Comparison of ENCODE assay signal across 22 cellular contexts in genomic region chr6:7559651-7560385, GRCh38. TPM values are rescaled to one million over a fixed set of nuclear protein-coding genes. Genes with fewer than 3 reads are reported as not detected.
A peak's percentile ranks its signal among the peaks of the same experiment; 100 is the strongest.
DNase-seq lines count a peak whose midpoint lies in the region; ATAC-seq, FAIRE-seq and TF ChIP-seq lines count a peak whose summit lies in the region.
"Had no signal": no experiment of that assay in that cellular context is flagged by ENCODE, and none has a peak within 500 bp of the region (broad histone marks: within the 10 kb centered on the region; RNA-seq: fewer than 3 reads in every experiment).

No MANE protein-coding gene starts in this region.

- H3K4me2 ChIP-seq in IMR-90 (ENCODE audit: low read depth, low read length) (no peak overlapping the region), OCI-LY7 (ENCODE audit: low read length) (no peak overlapping the region)

- no peak overlapping the region for H3K4me3 Mint-ChIP-seq in activated naive CD4-positive, alpha-beta T cell treated with anti-CD3 and anti-CD28 coated beads, Interleukin-2, amount 10 ng/mL, durations not matched to agents 7 days and 5 days
- H3K4me3 Mint-ChIP-seq: H9; naive thymus-derived CD4-positive, alpha-beta T cell had no signal

- dilution Hi-C loops in IMR-90 (cut with HindIII; ENCODE audit: low sequenced_read_pairs, unreplicated experiment): no loop called here

- no peak overlapping the region for H3K4ac ChIP-seq in IMR-90 (ENCODE audit: low read depth, low read length)

- no peak overlapping the region for H3K27ac Mint-ChIP-seq in activated naive CD4-positive, alpha-beta T cell treated with anti-CD3 and anti-CD28 coated beads, Interleukin-2, amount 10 ng/mL, durations not matched to agents 7 days and 5 days
- H3K27ac Mint-ChIP-seq: naive thymus-derived CD4-positive, alpha-beta T cell had no signal

- CTCF ChIA-PET in IMR-90 (lab: Yijun Ruan, JAX) (no interaction called here), OCI-LY7 (lab: Charles Lee; ENCODE audit: unreplicated experiment) (interaction anchor here (0.6 kb wide), 1 partner anchor 94 kb away, joined by 3 read pairs; no protein-coding TSS in a partner anchor)
- CTCF ChIA-PET in activated naive CD4-positive, alpha-beta T cell treated with anti-CD3 and anti-CD28 coated beads, Interleukin-2, amount 10 ng/mL, durations not matched to agents 7 days and 5 days (lab: Charles Lee): no interaction called here

- no peak overlapping the region for H2BK20ac ChIP-seq in IMR-90 (ENCODE audit: low read depth, low read length)

- in situ Hi-C loops in IMR-90 (cut with MboI; ENCODE audit: low sequenced_read_pairs): no loop called here

- WGBS in IMR-90 (ENCODE audit: extremely low coverage in 2 of 2, insufficient read length in 1 of 2), 2 experiments: no CpG with 5 or more reads among the region's 2 CpGs
- WGBS in small intestine, 3 donors: 32 to 59% (median 34%) methylated on average over 2 of the region's 2 CpGs

- H4K5ac ChIP-seq in IMR-90 (ENCODE audit: low read depth, low read length): no peak overlapping the region

- H3K9me3 Mint-ChIP-seq in activated naive CD4-positive, alpha-beta T cell treated with anti-CD3 and anti-CD28 coated beads, Interleukin-2, amount 10 ng/mL, durations not matched to agents 7 days and 5 days: no peaks in the 10 kb centered on the region
- H3K9me3 Mint-ChIP-seq: H9; naive thymus-derived CD4-positive, alpha-beta T cell had no signal

- no peak overlapping the region for H4K91ac ChIP-seq in IMR-90 (ENCODE audit: insufficient read depth, low read depth, low read length)

- H2AK9ac ChIP-seq in IMR-90 (replicated peaks; ENCODE audit: low read depth, low read length, poor library complexity): no peak overlapping the region

- no peak overlapping the region for H3K9ac ChIP-seq in IMR-90 (ENCODE audit: low read depth, low read length)

- H3K27me3 ChIP-seq in IMR-90 (ENCODE audit: control insufficient read depth, insufficient read depth, low read length) (no peaks in the 10 kb centered on the region; the same call in 1 of the 2 replicates), RWPE2 (ENCODE audit: insufficient read depth, poor library complexity, severe bottlenecking) (no peaks in the 10 kb centered on the region), small intestine (ENCODE audit: control insufficient read depth in 2 of 2, insufficient read depth in 2 of 2, low read length in 2 of 2) (peaks cover 0 to 2% of the 10 kb centered on the region in 2 donors)
- H3K27me3 ChIP-seq: upper lobe of left lung had no signal

- H3K4me3 ChIP-seq in IMR-90 (ENCODE audit: insufficient read depth, low read depth, low read length) (no peak overlapping the region), RWPE2 (ENCODE audit: severe bottlenecking) (no peak overlapping the region), fibroblast of mammary gland (ENCODE audit: control insufficient read depth, low read depth, low read length) (no peak overlapping the region), small intestine (ENCODE audit: low read depth in 1 of 2, low read length in 2 of 2) (no peak overlapping the region), OCI-LY7 (ENCODE audit: low read depth, low read length, poor library complexity, severe bottlenecking) (no peak overlapping the region)
- H3K4me3 ChIP-seq: lower lobe of right lung, SK-N-MC, upper lobe of left lung had no signal

- TF ChIP-seq RAD21 in IMR-90 (IDR thresholded peaks at IDR 0.05; ENCODE audit: low read length): no peak

- H3K9me2 ChIP-seq in OCI-LY7 (ENCODE audit: insufficient read depth, low read length): no peaks in the 10 kb centered on the region

- H2AFZ ChIP-seq in IMR-90 (replicated peaks; ENCODE audit: low read length, poor library complexity): no peak overlapping the region
- no peak overlapping the region for H2AFZ ChIP-seq in OCI-LY7 (ENCODE audit: low read length)

- H3K27me3 Mint-ChIP-seq in activated naive CD4-positive, alpha-beta T cell treated with anti-CD3 and anti-CD28 coated beads, Interleukin-2, amount 10 ng/mL, durations not matched to agents 7 days and 5 days: peaks cover 33% of the 10 kb centered on the region

- no TSS peak for BruUV-seq in IMR-90 (replicated peaks; lab: Mats Ljungman, UMichigan)
- BruUV-seq in OCI-LY7 (replicated peaks; lab: Mats Ljungman, UMichigan): no TSS peak

- no peak overlapping the region for H2AK5ac ChIP-seq in IMR-90 (ENCODE audit: low read depth, low read length)

- H3K79me2 ChIP-seq in OCI-LY7 (ENCODE audit: insufficient read depth, low read depth, low read length): no peaks in the 10 kb centered on the region

- no peaks in the 10 kb centered on the region for H3K36me3 Mint-ChIP-seq in activated naive CD4-positive, alpha-beta T cell treated with anti-CD3 and anti-CD28 coated beads, Interleukin-2, amount 10 ng/mL, durations not matched to agents 7 days and 5 days
- H3K36me3 Mint-ChIP-seq: naive thymus-derived CD4-positive, alpha-beta T cell had no signal

- H3K4me1 ChIP-seq in IMR-90 (ENCODE audit: control insufficient read depth, insufficient read depth, low read length) (no peaks in the 10 kb centered on the region), RWPE2 (ENCODE audit: insufficient read depth, poor library complexity, severe bottlenecking) (peaks cover 34% of the 10 kb centered on the region), small intestine (ENCODE audit: control insufficient read depth in 2 of 2, insufficient read depth in 1 of 2, low read depth in 1 of 2, low read length in 1 of 2) (peaks cover 0 to 3% of the 10 kb centered on the region in 2 donors), OCI-LY7 (ENCODE audit: insufficient read depth, low read length, poor library complexity, severe bottlenecking) (no peaks in the 10 kb centered on the region)

- H4K8ac ChIP-seq in IMR-90 (ENCODE audit: low read depth in 2 of 2, low read length in 2 of 2): no peak overlapping the region

- DNase-seq in IMR-90 (no peak), RWPE2 (ENCODE audit: low spot score) (no peak), fibroblast of mammary gland (ENCODE audit: low read depth) (peak; percentile 47), small intestine (peak; percentile 23), OCI-LY7 (ENCODE audit: low spot score) (no peak), NCI-H1436 (lab: John Stamatoyannopoulos, UW) (no peak)
- DNase-seq in activated naive CD4-positive, alpha-beta T cell treated with anti-CD3 and anti-CD28 coated beads, Interleukin-2, amount 10 ng/mL, durations not matched to agents 7 days and 5 days: no peak
- DNase-seq: activated CD4-positive, alpha-beta T cell treated with anti-CD3 and anti-CD28 coated beads for 4 hours; activated gamma-delta T cell; anterior cingulate cortex; DMS 273 treated with DMSO at 0.1 percent for 48 hours; glutamatergic neuron; H9; lower lobe of right lung; naive thymus-derived CD4-positive, alpha-beta T cell; NCI-H1694; stimulated activated CD4-positive, alpha-beta T cell treated with anti-CD3 and anti-CD28 coated beads, Interleukin-12 subunit alpha, Interleukin-12 subunit beta, amount 100 ng/mL, for 4 hours; stimulated activated naive CD4-positive, alpha-beta T cell; T1000; upper lobe of left lung had no signal

- intact Hi-C loops in IMR-90 (cut with micrococcal nuclease): no loop called here
- intact Hi-C loops in OCI-LY7 (cut with micrococcal nuclease; ENCODE audit: unreplicated experiment): no loop called here

- no peak overlapping the region for H3K56ac ChIP-seq in IMR-90 (ENCODE audit: extremely low read depth, insufficient read depth, low read length)

- POLR2A ChIA-PET in IMR-90 (lab: Charles Lee; ENCODE audit: unreplicated experiment) (no interaction called here), OCI-LY7 (lab: Charles Lee) (interaction anchor here (0.7 kb wide), 1 partner anchor 97 kb away, joined by 3 read pairs; no protein-coding TSS in a partner anchor)

- no peak overlapping the region for H2BK5ac ChIP-seq in IMR-90 (ENCODE audit: low read depth, low read length, poor library complexity, severe bottlenecking)

- peaks cover 6% of the 10 kb centered on the region; the same call in 1 of the 2 replicates for H3K9me1 ChIP-seq in IMR-90 (ENCODE audit: insufficient read depth, low read length)

- TF ChIP-seq CTCF in IMR-90 (conservative IDR thresholded peaks at IDR 0.05; ENCODE audit: low read depth, low read length) (no peak), RWPE2 (IDR thresholded peaks at IDR 0.05; ENCODE audit: poor library complexity, severe bottlenecking) (no peak), fibroblast of mammary gland (conservative IDR thresholded peaks at IDR 0.05; ENCODE audit: control insufficient read depth, insufficient read depth, low read depth, low read length) (no peak), OCI-LY7 (conservative IDR thresholded peaks at IDR 0.05; ENCODE audit: low read length) (no peak)

- no peaks in the 10 kb centered on the region for H3K4me1 Mint-ChIP-seq in activated naive CD4-positive, alpha-beta T cell treated with anti-CD3 and anti-CD28 coated beads, Interleukin-2, amount 10 ng/mL, durations not matched to agents 7 days and 5 days
- H3K4me1 Mint-ChIP-seq: naive thymus-derived CD4-positive, alpha-beta T cell had no signal

- H4K20me1 ChIP-seq in IMR-90 (ENCODE audit: insufficient read depth, low read length) (no peaks in the 10 kb centered on the region), OCI-LY7 (ENCODE audit: insufficient read depth, low read length) (no peaks in the 10 kb centered on the region)

- H3K27ac ChIP-seq in IMR-90 (ENCODE audit: insufficient read depth, low read length) (no peak overlapping the region), RWPE2 (ENCODE audit: poor library complexity, severe bottlenecking) (peak overlapping the region; percentile 65), small intestine (ENCODE audit: low read depth in 1 of 2, low read length in 1 of 2) (no peak overlapping the region), OCI-LY7 (ENCODE audit: low read depth, low read length, poor library complexity, severe bottlenecking) (no peak overlapping the region)
- H3K27ac ChIP-seq: lower lobe of right lung, SK-N-MC, upper lobe of left lung had no signal

- TF ChIP-seq POLR2A in IMR-90 (IDR thresholded peaks at IDR 0.05; ENCODE audit: low read depth, low read length): no peak

- 0 out of 4 replicates have a peak, but pooled peaks cover 2 to 3% of the 10 kb centered on the region in 2 experiments for H3K79me1 ChIP-seq in IMR-90 (ENCODE audit: low read depth in 1 of 2, low read length in 2 of 2)

- FAIRE-seq in small intestine (lab: Jason Lieb, UNC): no peak

- no peak for ATAC-seq in IMR-90 (ENCODE audit: low read depth)
- ATAC-seq in RWPE2 (ENCODE audit: low read depth): peak; percentile 39
- ATAC-seq in HG02610 (IDR thresholded peaks at IDR 0.05; ENCODE audit: unreplicated experiment): no peak
- ATAC-seq: lower lobe of right lung; naive thymus-derived CD4-positive, alpha-beta T cell had no signal

- no peak overlapping the region for H3K14ac ChIP-seq in IMR-90 (replicated peaks; ENCODE audit: low read depth, low read length)

- H2BK120ac ChIP-seq in IMR-90 (ENCODE audit: low read depth, low read length): no peak overlapping the region

- no peak overlapping the region for H3K23ac ChIP-seq in IMR-90 (ENCODE audit: low read depth, low read length)

- H2BK15ac ChIP-seq in IMR-90 (ENCODE audit: low read depth, low read length): no peak overlapping the region

- no peak overlapping the region for H3K18ac ChIP-seq in IMR-90 (ENCODE audit: low read depth, low read length)

- H3K36me3 ChIP-seq in IMR-90 (ENCODE audit: control insufficient read depth, insufficient read depth, low read length): peaks cover 4% of the 10 kb centered on the region; the same call in 1 of the 2 replicates
- H3K36me3 ChIP-seq in RWPE2 (ENCODE audit: low read depth): peaks cover 97% of the 10 kb centered on the region
- peaks cover 2 to 8% of the 10 kb centered on the region in 2 donors for H3K36me3 ChIP-seq in small intestine (ENCODE audit: control insufficient read depth in 2 of 2, insufficient read depth in 2 of 2, low read length in 2 of 2)
- no peaks in the 10 kb centered on the region for H3K36me3 ChIP-seq in OCI-LY7 (ENCODE audit: insufficient read depth, low read length)
- H3K36me3 ChIP-seq: lower lobe of right lung, upper lobe of left lung had no signal

- H3K9me3 ChIP-seq in IMR-90 (ENCODE audit: control insufficient read depth, insufficient read depth, low read length) (no peaks in the 10 kb centered on the region), RWPE2 (ENCODE audit: severe bottlenecking) (no peaks in the 10 kb centered on the region), small intestine (ENCODE audit: control insufficient read depth, low read depth) (no peaks in the 10 kb centered on the region), OCI-LY7 (ENCODE audit: low read length) (no peaks in the 10 kb centered on the region)
- H3K9me3 ChIP-seq: lower lobe of right lung, upper lobe of left lung had no signal

RNA-seq across cellular contexts. Expression of gene DSP, which starts 18.3 kb away (rescaled TPM):
- total RNA-seq in IMR-90 (2012; rRNA removed) (20.1 and 23.6 TPM in 2 replicates), OCI-LY7 (2022) (0.06 TPM in 2 replicates)
- polyA plus RNA-seq in IMR-90 (2012; rRNA removed) (6.8 and 7.1 TPM in 2 replicates), small intestine (10 to 100 TPM; 40.0 to 83.4 (median 72.7) TPM)
- 2.5 and 2.9 TPM in 2 replicates for polyA plus RNA-seq in IMR-90 (2012; cell fraction: cytosol; rRNA removed)
- 4.1 and 10.9 TPM in 2 replicates for polyA plus RNA-seq in IMR-90 (2012; cell fraction: nucleus; rRNA removed; ENCODE audit: low replicate concordance)
- not detected in 2 replicates for total RNA-seq in OCI-LY7 (2014; rRNA removed; shearing (Covaris generic))

RNA-seq across cellular contexts. Expression of gene SNRNP48, which starts 30.2 kb away (rescaled TPM):
- total RNA-seq in IMR-90 (2012; rRNA removed) (5.2 and 9.4 TPM in 2 replicates), OCI-LY7 (2022) (30.2 and 33.4 TPM in 2 replicates)
- polyA plus RNA-seq in IMR-90 (2012; rRNA removed) (4.0 and 6.2 TPM in 2 replicates), small intestine (1 to 10 TPM; 7.3 to 9.4 (median 7.4) TPM)
- 0.92 and 1.0 TPM in 2 replicates for polyA plus RNA-seq in IMR-90 (2012; cell fraction: cytosol; rRNA removed)
- polyA plus RNA-seq in IMR-90 (2012; cell fraction: nucleus; rRNA removed; ENCODE audit: low replicate concordance): 3.8 and 13.3 TPM in 2 replicates
- total RNA-seq in OCI-LY7 (2014; rRNA removed; shearing (Covaris generic)): 19.8 and 24.1 TPM in 2 replicates

Comparison
In these comparisons a context has a peak if more than half of its experiments do, and no peak if none do; other contexts are left out.
1. DNase-seq: peak in fibroblast of mammary gland (single experiment) and small intestine (single experiment); none in IMR-90 (single experiment), RWPE2 (single experiment), OCI-LY7 (single experiment), NCI-H1436 (single experiment) and activated naive CD4-positive, alpha-beta T cell treated with anti-CD3 and anti-CD28 coated beads, Interleukin-2, amount 10 ng/mL, durations not matched to agents 7 days and 5 days (single experiment).
2. RNA of gene DSP, which starts 18.3 kb away (total RNA-seq): 20.1 to 23.6 TPM in IMR-90; 0.06 TPM in OCI-LY7; every median in the first group is over 10 times any median in the second.